22 cellular contexts compared by ENCODE assay signal in the genomic region with DNA sequence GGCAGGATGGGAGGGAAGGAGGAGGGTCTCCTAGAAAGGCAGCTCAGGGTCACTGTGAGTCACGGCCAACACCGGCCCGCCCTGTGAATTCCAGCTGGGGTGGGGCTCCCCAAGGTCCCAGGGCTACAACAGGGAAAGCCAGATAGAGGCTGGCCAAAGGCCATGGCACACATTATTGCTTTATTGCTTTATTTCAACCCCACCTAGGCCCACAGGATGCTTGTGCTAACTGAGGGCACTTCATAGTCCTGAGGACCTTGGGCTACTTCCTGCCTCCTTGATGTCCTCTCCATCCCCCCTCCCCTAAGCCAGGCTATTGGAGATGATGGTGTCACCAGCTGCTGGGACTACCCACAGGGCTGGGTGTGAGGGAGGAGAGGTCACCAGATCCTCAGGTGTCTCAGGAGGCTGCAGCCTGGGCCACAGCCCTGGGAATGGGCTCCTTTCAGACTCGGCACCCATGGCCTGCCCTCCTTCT. TPM values are rescaled to one million over a fixed set of nuclear protein-coding genes. Genes with fewer than 3 reads are reported as not detected.
DNase-seq lines count a peak whose midpoint lies in the region; ATAC-seq, FAIRE-seq and TF ChIP-seq lines count a peak whose summit lies in the region.
"Had no signal": no experiment of that assay in that cellular context is flagged by ENCODE, and none has a peak within 500 bp of the region (broad histone marks: within the 10 kb centered on the region; RNA-seq: fewer than 3 reads in every experiment).

No MANE protein-coding gene starts in this region.

- peak; percentile 57 for FAIRE-seq in colon (lab: Jason Lieb, UNC)
- FAIRE-seq: islet of Langerhans had no signal

- H3K4me3 Mint-ChIP-seq in activated CD4-positive, alpha-beta T cell treated with anti-CD3 and anti-CD28 coated beads for 36 hours: no peak overlapping the region
- no peak overlapping the region for H3K4me3 Mint-ChIP-seq in activated T-helper 2 cell treated with anti-CD3 and anti-CD28 coated beads, Interferon-gamma antibody, Interleukin-2, Interleukin-4, amounts not matched to agents 10 μg/mL and 5 μg/mL and 100 μg/mL, durations not matched to agents 14 hours and 24 hours and 36 hours (ENCODE audit: low read depth)

- ATAC-seq in activated CD4-positive, alpha-beta T cell treated with anti-CD3 and anti-CD28 coated beads for 36 hours: peak; percentile 33
- ATAC-seq in lower lobe of right lung (peak; percentile 21 to 64), HG03520 (IDR thresholded peaks at IDR 0.05; ENCODE audit: unreplicated experiment) (no peak)

- H3K9me3 Mint-ChIP-seq in activated CD4-positive, alpha-beta T cell treated with anti-CD3 and anti-CD28 coated beads for 36 hours (ENCODE audit: low read depth): no peaks in the 10 kb centered on the region
- H3K9me3 Mint-ChIP-seq in activated T-helper 2 cell treated with anti-CD3 and anti-CD28 coated beads, Interferon-gamma antibody, Interleukin-2, Interleukin-4, amounts not matched to agents 10 μg/mL and 5 μg/mL and 100 μg/mL, durations not matched to agents 14 hours and 24 hours and 36 hours: no peaks in the 10 kb centered on the region

- DNase-seq in activated CD4-positive, alpha-beta T cell treated with anti-CD3 and anti-CD28 coated beads for 36 hours: no peak
- DNase-seq in activated CD4-positive, alpha-beta T cell treated with anti-CD3 and anti-CD28 coated beads for 1 hour: no peak
- no peak for DNase-seq in lower lobe of right lung
- peak; percentile 92 for DNase-seq in transverse colon
- DNase-seq in activated T-helper 2 cell treated with anti-CD3 and anti-CD28 coated beads, Interferon-gamma antibody, Interleukin-2, Interleukin-4, amounts not matched to agents 10 μg/mL and 5 μg/mL and 100 μg/mL, durations not matched to agents 14 hours and 24 hours and 36 hours (ENCODE audit: low spot score): no peak
- no peak for DNase-seq in activated effector memory CD4-positive, alpha-beta T cell treated with Interleukin-2 at 50 U/mL for 16 hours
- DNase-seq: activated CD4-positive, alpha-beta T cell treated with anti-CD3 and anti-CD28 coated beads, Interleukin-2, amount 50 U/mL, for 1 hour; activated naive CD4-positive, alpha-beta T cell treated with anti-CD3 and anti-CD28 coated beads, Interleukin-2, amount 50 U/mL, for 16 hours; dermis blood vessel endothelial cell; DMS 273 treated with DMSO at 0.1 percent for 48 hours; head of caudate nucleus; MV-4-11; NCI-H2081 treated with DMSO at 0.1 percent for 48 hours; NCI-H69; occipital lobe; tibial artery had no signal

- H3K36me3 ChIP-seq in lower lobe of right lung (no peaks in the 10 kb centered on the region), transverse colon (peaks cover 0 to 5% (median 0%) of the 10 kb centered on the region in 4 donors)

- TF ChIP-seq EP300 in transverse colon (IDR thresholded peaks at IDR 0.05; ENCODE audit: low read depth): peak; percentile 82

- no peaks in the 10 kb centered on the region for H3K27me3 Mint-ChIP-seq in activated CD4-positive, alpha-beta T cell treated with anti-CD3 and anti-CD28 coated beads for 36 hours
- H3K27me3 Mint-ChIP-seq in activated T-helper 2 cell treated with anti-CD3 and anti-CD28 coated beads, Interferon-gamma antibody, Interleukin-2, Interleukin-4, amounts not matched to agents 10 μg/mL and 5 μg/mL and 100 μg/mL, durations not matched to agents 14 hours and 24 hours and 36 hours (ENCODE audit: low read depth): no peaks in the 10 kb centered on the region

- H3K9me3 ChIP-seq in lower lobe of right lung (no peaks in the 10 kb centered on the region), transverse colon (no peaks in the 10 kb centered on the region)
- H3K9me3 ChIP-seq: BLaER1, tibial artery had no signal

- intact Hi-C loops in activated CD4-positive, alpha-beta T cell treated with anti-CD3 and anti-CD28 coated beads for 36 hours (cut with DNase I, micrococcal nuclease): no loop called here
- intact Hi-C loops in lower lobe of right lung (cut with DNase I) (no loop called here), transverse colon (cut with DNase I; ENCODE audit: low total_unique reads) (no loop called here)
- intact Hi-C loops in activated T-helper 2 cell treated with anti-CD3 and anti-CD28 coated beads, Interferon-gamma antibody, Interleukin-2, Interleukin-4, amounts not matched to agents 10 μg/mL and 5 μg/mL and 100 μg/mL, durations not matched to agents 14 hours and 24 hours and 36 hours (cut with micrococcal nuclease): no loop called here

- WGBS in transverse colon (ENCODE audit: low coverage in 1 of 2), 2 donors: 55% methylated on average over 4 of the region's 4 CpGs; no CpG with 5 or more reads in 1 of the 2 donors

- CTCF ChIA-PET in activated CD4-positive, alpha-beta T cell treated with anti-CD3 and anti-CD28 coated beads for 36 hours (lab: Charles Lee): no interaction called here

- no peaks in the 10 kb centered on the region for H3K4me1 ChIP-seq in lower lobe of right lung
- peaks cover 36 to 64% (median 42%) of the 10 kb centered on the region in 4 donors for H3K4me1 ChIP-seq in transverse colon

- no peak overlapping the region for H3K27ac Mint-ChIP-seq in activated CD4-positive, alpha-beta T cell treated with anti-CD3 and anti-CD28 coated beads for 36 hours
- no peak overlapping the region for H3K27ac Mint-ChIP-seq in activated T-helper 2 cell treated with anti-CD3 and anti-CD28 coated beads, Interferon-gamma antibody, Interleukin-2, Interleukin-4, amounts not matched to agents 10 μg/mL and 5 μg/mL and 100 μg/mL, durations not matched to agents 14 hours and 24 hours and 36 hours

- H3K4me3 ChIP-seq in lower lobe of right lung (no peak overlapping the region), transverse colon (no peak overlapping the region)
- H3K4me3 ChIP-seq: BLaER1, skin epidermis, tibial artery had no signal

- H3K27me3 ChIP-seq in lower lobe of right lung (ENCODE audit: low read depth) (no peaks in the 10 kb centered on the region), transverse colon (no peaks in the 10 kb centered on the region)
- H3K27me3 ChIP-seq: BLaER1, tibial artery had no signal

- H3K36me3 Mint-ChIP-seq in activated CD4-positive, alpha-beta T cell treated with anti-CD3 and anti-CD28 coated beads for 36 hours (ENCODE audit: low read depth): peaks cover 10% of the 10 kb centered on the region
- H3K36me3 Mint-ChIP-seq in activated T-helper 2 cell treated with anti-CD3 and anti-CD28 coated beads, Interferon-gamma antibody, Interleukin-2, Interleukin-4, amounts not matched to agents 10 μg/mL and 5 μg/mL and 100 μg/mL, durations not matched to agents 14 hours and 24 hours and 36 hours (ENCODE audit: low read depth): peaks cover 5% of the 10 kb centered on the region

- in situ Hi-C loops in transverse colon (cut with MboI; ENCODE audit: low pct_ligation_motif_present in 1 of 4, low pct_unique_long_range_greater_than_20kb in 1 of 4, low sequenced_read_pairs in 3 of 4): no loop called here

- peak; percentile 70 for TF ChIP-seq POLR2A in transverse colon (IDR thresholded peaks at IDR 0.05)

- no peak overlapping the region for H3K27ac ChIP-seq in lower lobe of right lung
- peak overlapping the region; percentile 86 to 91 (median 88) for H3K27ac ChIP-seq in transverse colon
- H3K27ac ChIP-seq: BLaER1, tibial artery had no signal

- no peaks in the 10 kb centered on the region for H3K4me1 Mint-ChIP-seq in activated CD4-positive, alpha-beta T cell treated with anti-CD3 and anti-CD28 coated beads for 36 hours
- H3K4me1 Mint-ChIP-seq in activated T-helper 2 cell treated with anti-CD3 and anti-CD28 coated beads, Interferon-gamma antibody, Interleukin-2, Interleukin-4, amounts not matched to agents 10 μg/mL and 5 μg/mL and 100 μg/mL, durations not matched to agents 14 hours and 24 hours and 36 hours (ENCODE audit: low read depth): no peaks in the 10 kb centered on the region

- TF ChIP-seq CTCF in lower lobe of right lung (IDR thresholded peaks at IDR 0.05): no peak
- no peak for TF ChIP-seq CTCF in transverse colon (IDR thresholded peaks at IDR 0.05)

- POLR2A ChIA-PET in activated CD4-positive, alpha-beta T cell treated with anti-CD3 and anti-CD28 coated beads for 36 hours (lab: Charles Lee): no interaction called here

RNA-seq across cellular contexts. Expression of gene LRRC75A, which starts 26.1 kb away (rescaled TPM):
- total RNA-seq in activated CD4-positive, alpha-beta T cell treated with anti-CD3 and anti-CD28 coated beads for 36 hours: 1 to 10 TPM; 1.1 to 1.2 TPM
- total RNA-seq in lower lobe of right lung (3.8 TPM), transverse colon (100 to 1,000 TPM in 2 of 4 donors, 10 to 100 TPM in 2; 67.9 to 194 (median 115) TPM)
- 2.0 and 2.6 TPM in 2 replicates for total RNA-seq in activated T-helper 2 cell treated with anti-CD3 and anti-CD28 coated beads, Interferon-gamma antibody, Interleukin-2, Interleukin-4, amounts not matched to agents 10 μg/mL and 5 μg/mL and 100 μg/mL, durations not matched to agents 14 hours and 24 hours and 36 hours

RNA-seq across cellular contexts. Expression of gene TRPV2, which starts 50.5 kb away (rescaled TPM):
- 10 to 100 TPM; 24.3 to 35.6 TPM for total RNA-seq in activated CD4-positive, alpha-beta T cell treated with anti-CD3 and anti-CD28 coated beads for 36 hours
- total RNA-seq in lower lobe of right lung (120 TPM), transverse colon (1 to 10 TPM; 2.4 to 8.2 (median 4.4) TPM)
- total RNA-seq in activated T-helper 2 cell treated with anti-CD3 and anti-CD28 coated beads, Interferon-gamma antibody, Interleukin-2, Interleukin-4, amounts not matched to agents 10 μg/mL and 5 μg/mL and 100 μg/mL, durations not matched to agents 14 hours and 24 hours and 36 hours: 44.4 and 46.8 TPM in 2 replicates
- total RNA-seq: A172 had no signal

Comparison
In these comparisons a context has a peak if more than half of its experiments do, and no peak if none do; other contexts are left out.
1. RNA of gene LRRC75A, which starts 26.1 kb away (total RNA-seq): 67.9 to 194 TPM in transverse colon; 3.8 TPM in lower lobe of right lung (single experiment), 2.0 to 2.6 TPM in activated T-helper 2 cell treated with anti-CD3 and anti-CD28 coated beads, Interferon-gamma antibody, Interleukin-2, Interleukin-4, amounts not matched to agents 10 μg/mL and 5 μg/mL and 100 μg/mL, durations not matched to agents 14 hours and 24 hours and 36 hours and 1.1 to 1.2 TPM in activated CD4-positive, alpha-beta T cell treated with anti-CD3 and anti-CD28 coated beads for 36 hours; every median in the first group is over 10 times any median in the second.